In the genomic region with DNA sequence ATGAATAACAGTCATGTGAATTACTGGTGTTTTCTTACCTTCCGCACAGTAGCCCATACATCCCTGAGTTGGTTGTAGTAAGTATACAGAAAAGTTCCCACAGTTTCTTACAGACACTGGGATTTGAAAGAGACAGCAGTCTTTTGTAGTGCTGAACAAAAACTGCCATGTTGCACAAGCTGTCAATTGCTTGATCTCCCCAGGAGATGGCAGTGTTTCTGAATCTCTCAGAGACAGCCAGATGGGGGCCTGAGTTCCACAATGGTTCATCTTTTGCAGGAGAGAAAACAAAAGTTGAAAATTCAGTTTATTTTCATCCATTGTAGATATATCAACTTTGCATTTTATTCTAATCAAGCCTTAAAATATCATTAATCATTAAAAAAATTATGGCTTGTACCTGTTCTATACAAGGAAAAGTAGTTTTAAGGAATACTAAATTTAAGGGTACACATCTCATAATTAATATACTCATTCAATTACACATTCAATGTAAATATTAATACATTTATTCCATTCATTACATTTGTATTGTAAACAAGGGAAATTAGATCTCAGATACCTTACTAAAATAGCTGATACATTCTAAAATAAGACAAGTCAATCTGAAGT, we compare ENCODE assay signal across 9 cellular contexts. TPM values are rescaled to one million over a fixed set of nuclear protein-coding genes. Genes with fewer than 3 reads are reported as not detected.
DNase-seq lines count a peak whose midpoint lies in the region; TF ChIP-seq lines count a peak whose summit lies in the region.
"Had no signal": no experiment of that assay in that cellular context is flagged by ENCODE, and none has a peak within 500 bp of the region (broad histone marks: within the 10 kb centered on the region; RNA-seq: fewer than 3 reads in every experiment).

No MANE protein-coding gene starts in this region.

- no peak overlapping the region for H3K9ac ChIP-seq in Karpas-422 (ENCODE audit: low read length)

- H2AFZ ChIP-seq in Karpas-422 (ENCODE audit: low read length) = no peak overlapping the region

- CTCF ChIA-PET in GM10248 (lab: Yijun Ruan, JAX) = interaction anchor here (0.8 to 1.6 kb wide), 10 partner anchors 8 to 160 kb away, joined by 3 to 13 read pairs (median 3); a partner anchor contains a TSS

- H3K27ac ChIP-seq in Karpas-422 (ENCODE audit: low read length) (no peak overlapping the region), Peyer's patch (no peak overlapping the region)
- H3K27ac ChIP-seq: skin epidermis had no signal

- peak; percentile 78 for DNase-seq in ACHN
- peak; percentile 37 for DNase-seq in GM10248 (ENCODE audit: extremely low spot score)
- DNase-seq in HCEC 1CT = peak; percentile 65
- DNase-seq in Karpas-422 = peak; percentile 80
- peak in 1 of 3 donors; percentile 61 for DNase-seq in Peyer's patch
- peak; percentile 57 for DNase-seq in astrocyte of the cerebellum (ENCODE audit: low read depth)
- peak; percentile 77 for DNase-seq in islet precursor cell
- peak; percentile 44 for DNase-seq in stromal cell of bone marrow (ENCODE audit: low read depth)

- H3K27me3 ChIP-seq in Karpas-422 (ENCODE audit: low read length) (no peaks in the 10 kb centered on the region), Peyer's patch (no peaks in the 10 kb centered on the region)

- TF ChIP-seq CTCF in GM10248 (IDR thresholded peaks at IDR 0.05; ENCODE audit: control extremely low read depth, extremely low read depth, low read depth, missing control alignments) (peak; percentile 73), Peyer's patch (IDR thresholded peaks at IDR 0.05) (peak in 4 of 6 experiments; percentile 50 to 72 (median 61)), astrocyte of the cerebellum (IDR thresholded peaks at IDR 0.05; ENCODE audit: low read depth, low read length, missing control alignments) (peak; percentile 94)

- POLR2A ChIA-PET in GM10248 (lab: Yijun Ruan, JAX) = no interaction called here

- H3K9me3 ChIP-seq in Karpas-422 (ENCODE audit: low read length) = no peaks in the 10 kb centered on the region
- no peaks in the 10 kb centered on the region for H3K9me3 ChIP-seq in Peyer's patch

- H3K4me2 ChIP-seq in Karpas-422 (ENCODE audit: low read depth, low read length, poor library complexity, severe bottlenecking) = no peak overlapping the region

- in situ Hi-C loops in ACHN (cut with HindIII; ENCODE audit: low pct_ligation_motif_present, low pct_unique_long_range_greater_than_20kb, low sequenced_read_pairs) = no loop called here
- in situ Hi-C loops in astrocyte of the cerebellum (cut with HindIII; ENCODE audit: low sequenced_read_pairs) = no loop called here

- no peak for TF ChIP-seq POLR2A in Peyer's patch (IDR thresholded peaks at IDR 0.05)

- H3K9me2 ChIP-seq in Karpas-422 (replicated peaks; ENCODE audit: insufficient read depth, low read length) = no peaks in the 10 kb centered on the region

- no peaks in the 10 kb centered on the region for H3K4me1 ChIP-seq in Karpas-422 (ENCODE audit: low read length)
- H3K4me1 ChIP-seq in Peyer's patch = no peaks in the 10 kb centered on the region

- H3K4me3 ChIP-seq in Karpas-422 (ENCODE audit: low read length) = no peak overlapping the region
- H3K4me3 ChIP-seq in Peyer's patch = no peak overlapping the region
- no peak overlapping the region for H3K4me3 ChIP-seq in astrocyte of the cerebellum (ENCODE audit: low read depth, low read length)
- H3K4me3 ChIP-seq: skin epidermis had no signal

- no peaks in the 10 kb centered on the region for H4K20me1 ChIP-seq in Karpas-422 (ENCODE audit: insufficient read depth, low read depth, low read length)

- no peaks in the 10 kb centered on the region for H3K79me2 ChIP-seq in Karpas-422 (ENCODE audit: low read length)

- H3K36me3 ChIP-seq in Karpas-422 (ENCODE audit: insufficient read depth, low read length) (no peaks in the 10 kb centered on the region), Peyer's patch (no peaks in the 10 kb centered on the region)

RNA-seq across cellular contexts. Expression of a gene that starts 14.5 kb away (rescaled TPM):
- total RNA-seq in Karpas-422 (2014; rRNA removed; shearing (Covaris generic); ENCODE audit: low replicate concordance) = not detected in 2 replicates
- 10 to 100 TPM in 1 of 4 donors, 1 to 10 TPM in 3; 1.3 to 14.9 (median 4.1) TPM for total RNA-seq in Peyer's patch
